ENCODE assay signal across 18 cellular contexts in the genomic region with DNA sequence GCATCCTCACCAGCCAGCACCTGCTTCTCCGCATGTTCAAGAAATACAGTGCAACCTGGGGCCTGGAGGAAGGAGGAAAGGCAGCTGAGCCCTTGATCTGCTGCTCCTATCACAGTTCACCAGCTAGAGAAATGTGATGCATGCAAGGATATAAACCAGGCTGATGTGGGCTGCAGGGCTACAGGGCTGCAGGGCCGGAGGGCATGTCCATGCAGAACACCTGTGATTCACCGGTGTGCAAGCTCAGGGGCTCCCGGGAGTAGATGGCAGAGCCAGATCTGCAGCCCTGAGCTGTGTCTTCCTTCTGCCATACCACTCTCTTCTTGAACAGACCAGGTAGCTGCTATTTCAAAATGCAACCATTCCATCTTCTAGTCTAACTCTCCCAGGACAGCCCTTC.
"Had no signal": no experiment of that assay in that cellular context is flagged by ENCODE, and none has a peak within 500 bp of the region (broad histone marks: within the 10 kb centered on the region; RNA-seq: fewer than 3 reads in every experiment).

No MANE protein-coding gene starts in this region.

- H3K4me3 Mint-ChIP-seq: activated CD4-positive, alpha-beta T cell treated with anti-CD3 and anti-CD28 coated beads, Interleukin-2, amount 10 ng/mL, durations not matched to agents 24 days and 14 days; activated CD8-positive, alpha-beta T cell treated with anti-CD3 and anti-CD28 coated beads for 36 hours; activated naive CD4-positive, alpha-beta T cell treated with anti-CD3 and anti-CD28 coated beads for 36 hours; activated T-helper 17 cell treated with anti-CD3 and anti-CD28 coated beads, Interleukin-2, amount 50 U/mL, for 72 hours; immature natural killer cell; mesothelial cell of epicardium; T-helper 1 cell treated with Interleukin-12 subunit alpha and Interleukin-12 subunit beta and Interleukin-4 antibody, amounts not matched to agents 30 μg/mL and 1 μg/mL, for 36 hours had no signal

- H3K27ac Mint-ChIP-seq: activated CD4-positive, alpha-beta T cell treated with anti-CD3 and anti-CD28 coated beads, Interleukin-2, amount 10 ng/mL, durations not matched to agents 24 days and 14 days; activated CD8-positive, alpha-beta T cell treated with anti-CD3 and anti-CD28 coated beads for 36 hours; activated naive CD4-positive, alpha-beta T cell treated with anti-CD3 and anti-CD28 coated beads for 36 hours; activated T-helper 17 cell treated with anti-CD3 and anti-CD28 coated beads, Interleukin-2, amount 50 U/mL, for 72 hours; immature natural killer cell; T-helper 1 cell treated with Interleukin-12 subunit alpha and Interleukin-12 subunit beta and Interleukin-4 antibody, amounts not matched to agents 30 μg/mL and 1 μg/mL, for 36 hours had no signal

- H3K9me3 Mint-ChIP-seq: activated CD4-positive, alpha-beta T cell treated with anti-CD3 and anti-CD28 coated beads, Interleukin-2, amount 10 ng/mL, durations not matched to agents 24 days and 14 days; activated CD8-positive, alpha-beta T cell treated with anti-CD3 and anti-CD28 coated beads for 36 hours; activated naive CD4-positive, alpha-beta T cell treated with anti-CD3 and anti-CD28 coated beads for 36 hours; activated T-helper 17 cell treated with anti-CD3 and anti-CD28 coated beads, Interleukin-2, amount 50 U/mL, for 72 hours; brain; mesothelial cell of epicardium; nephron; T-helper 1 cell treated with Interleukin-12 subunit alpha and Interleukin-12 subunit beta and Interleukin-4 antibody, amounts not matched to agents 30 μg/mL and 1 μg/mL, for 36 hours had no signal

- ATAC-seq: activated CD8-positive, alpha-beta T cell treated with anti-CD3 and anti-CD28 coated beads for 36 hours; activated T-helper 17 cell treated with anti-CD3 and anti-CD28 coated beads, Interleukin-2, amount 50 U/mL, for 72 hours had no signal

- H3K27me3 Mint-ChIP-seq: activated CD4-positive, alpha-beta T cell treated with anti-CD3 and anti-CD28 coated beads, Interleukin-2, amount 10 ng/mL, durations not matched to agents 24 days and 14 days; activated CD8-positive, alpha-beta T cell treated with anti-CD3 and anti-CD28 coated beads for 36 hours; activated T-helper 17 cell treated with anti-CD3 and anti-CD28 coated beads, Interleukin-2, amount 50 U/mL, for 72 hours had no signal

- H3K4me3 ChIP-seq: coronary artery, esophagus muscularis mucosa, lower lobe of right lung, tibial nerve had no signal

- DNase-seq: activated CD4-positive, alpha-beta T cell treated with anti-CD3 and anti-CD28 coated beads, Interleukin-2, amount 10 ng/mL, durations not matched to agents 24 days and 14 days; activated CD8-positive, alpha-beta T cell treated with anti-CD3 and anti-CD28 coated beads for 36 hours; activated naive CD4-positive, alpha-beta T cell treated with anti-CD3 and anti-CD28 coated beads for 36 hours; activated T-cell treated with anti-CD3 and anti-CD28 coated beads, Interleukin-2, amount 50 U/mL, for 1 hour; immature natural killer cell; lower lobe of right lung; occipital lobe; posterior cingulate gyrus; stimulated activated CD4-positive, alpha-beta T cell treated with anti-CD3 and anti-CD28 coated beads, Interleukin-2, amount 100 ng/mL, for 24 hours; stimulated activated naive CD4-positive, alpha-beta T cell treated with Interleukin-2 at 50 U/mL for 16 hours had no signal

- H3K27me3 ChIP-seq: esophagus muscularis mucosa, tibial nerve had no signal

- H3K9me3 ChIP-seq: esophagus muscularis mucosa, lower lobe of right lung, tibial nerve had no signal

- H3K36me3 ChIP-seq: esophagus muscularis mucosa, lower lobe of right lung, tibial nerve had no signal

- H3K36me3 Mint-ChIP-seq: brain, mesothelial cell of epicardium had no signal
